Comparison of ENCODE assay signal across 22 cellular contexts in genomic region chr10:131174211-131174565, GRCh38.
"Had no signal": no experiment of that assay in that cellular context is flagged by ENCODE, and none has a peak within 500 bp of the region (broad histone marks: within the 10 kb centered on the region; RNA-seq: fewer than 3 reads in every experiment).

No MANE protein-coding gene starts in this region.

- ATAC-seq: body of pancreas, gastroesophageal sphincter, WTC11 had no signal

- H3K9ac ChIP-seq: parathyroid adenoma had no signal

- H3K9me3 ChIP-seq: body of pancreas, esophagus squamous epithelium, gastroesophageal sphincter, testis had no signal

- H3K27me3 ChIP-seq: body of pancreas, cardiac muscle cell, testis had no signal

- H3K27ac ChIP-seq: body of pancreas, cardiac muscle cell, esophagus squamous epithelium, gastroesophageal sphincter, parathyroid adenoma, testis had no signal

- H3K36me3 Mint-ChIP-seq: activated naive CD4-positive, alpha-beta T cell treated with anti-CD3 and anti-CD28 coated beads, Interleukin-2, amount 50 U/mL, for 24 hours; memory B cell; type B pancreatic cell had no signal

- H3K4me3 Mint-ChIP-seq: activated naive CD4-positive, alpha-beta T cell treated with anti-CD3 and anti-CD28 coated beads, Interleukin-2, amount 50 U/mL, for 24 hours; dendritic cell treated with granulocyte-macrophage colony-stimulating factor and Interleukin-4, amounts not matched to agents 40 ng/mL and 50 ng/mL, for 4 days; memory B cell; nephron; type B pancreatic cell; WTC11 had no signal

- DNase-seq: activated CD4-positive, alpha-beta T cell treated with anti-CD3 and anti-CD28 coated beads, Interleukin-2, amount 50 U/mL, for 48 hours; activated effector memory CD4-positive, alpha-beta T cell treated with anti-CD3 and anti-CD28 coated beads, Interleukin-2, amount 50 U/mL, for 16 hours; activated T-cell treated with anti-CD3 and anti-CD28 coated beads, Interleukin-2, amount 50 U/mL, for 48 hours; anterior cingulate cortex; body of pancreas; effector CD8-positive, alpha-beta T cell; esophagus squamous epithelium; hypothalamus; nucleus accumbens; stimulated activated CD4-positive, alpha-beta T cell treated with anti-CD3 and anti-CD28 coated beads, Interleukin-4, amount 100 ng/mL, for 1 hour; stimulated activated naive CD4-positive, alpha-beta T cell; T-helper 9 cell had no signal

- H3K9me3 Mint-ChIP-seq: activated naive CD4-positive, alpha-beta T cell treated with anti-CD3 and anti-CD28 coated beads, Interleukin-2, amount 50 U/mL, for 24 hours; dendritic cell treated with granulocyte-macrophage colony-stimulating factor and Interleukin-4, amounts not matched to agents 40 ng/mL and 50 ng/mL, for 4 days; type B pancreatic cell had no signal

- H2AFZ ChIP-seq: parathyroid adenoma had no signal

- H3K27me3 Mint-ChIP-seq: activated naive CD4-positive, alpha-beta T cell treated with anti-CD3 and anti-CD28 coated beads, Interleukin-2, amount 50 U/mL, for 24 hours; dendritic cell treated with granulocyte-macrophage colony-stimulating factor and Interleukin-4, amounts not matched to agents 40 ng/mL and 50 ng/mL, for 4 days; memory B cell; type B pancreatic cell had no signal

- H3K79me2 ChIP-seq: parathyroid adenoma had no signal

- H3K27ac Mint-ChIP-seq: activated naive CD4-positive, alpha-beta T cell treated with anti-CD3 and anti-CD28 coated beads, Interleukin-2, amount 50 U/mL, for 24 hours; dendritic cell treated with granulocyte-macrophage colony-stimulating factor and Interleukin-4, amounts not matched to agents 40 ng/mL and 50 ng/mL, for 4 days; memory B cell; nephron; type B pancreatic cell; WTC11 had no signal

- H3K4me3 ChIP-seq: body of pancreas, cardiac muscle cell, esophagus squamous epithelium, gastroesophageal sphincter, testis had no signal

- H3K4me1 Mint-ChIP-seq: activated naive CD4-positive, alpha-beta T cell treated with anti-CD3 and anti-CD28 coated beads, Interleukin-2, amount 50 U/mL, for 24 hours; memory B cell; WTC11 had no signal

- H3K36me3 ChIP-seq: cardiac muscle cell, esophagus squamous epithelium, gastroesophageal sphincter had no signal

- H3K4me1 ChIP-seq: esophagus squamous epithelium, gastroesophageal sphincter had no signal
